Comparison of ENCODE assay signal across 10 cellular contexts in genomic region chr1:197917553-197917812, GRCh38. TPM values are rescaled to one million over a fixed set of nuclear protein-coding genes. Genes with fewer than 3 reads are reported as not detected.
A peak's percentile ranks its signal among the peaks of the same experiment; 100 is the strongest.
DNase-seq lines count a peak whose midpoint lies in the region; ATAC-seq, FAIRE-seq and TF ChIP-seq lines count a peak whose summit lies in the region.
"Had no signal": no experiment of that assay in that cellular context is flagged by ENCODE, and none has a peak within 500 bp of the region (broad histone marks: within the 10 kb centered on the region; RNA-seq: fewer than 3 reads in every experiment).

No MANE protein-coding gene starts in this region.

- no peaks in the 10 kb centered on the region for H3K79me1 ChIP-seq in IMR-90 (ENCODE audit: low read depth in 1 of 2, low read length in 2 of 2)

- peaks cover 3% of the 10 kb centered on the region; the same call in 1 of the 2 replicates for H3K9me3 ChIP-seq in IMR-90 (ENCODE audit: control insufficient read depth, insufficient read depth, low read length)
- H3K9me3 ChIP-seq: pancreas had no signal

- H3K27ac Mint-ChIP-seq in central memory CD8-positive, alpha-beta T cell (ENCODE audit: low read depth), result no peak overlapping the region
- no peak overlapping the region for H3K27ac Mint-ChIP-seq in neural crest cell (ENCODE audit: unreplicated experiment)

- no peaks in the 10 kb centered on the region for H3K9me3 Mint-ChIP-seq in central memory CD8-positive, alpha-beta T cell
- no peaks in the 10 kb centered on the region for H3K9me3 Mint-ChIP-seq in neural crest cell

- peak overlapping the region; percentile 51 for H3K4me3 Mint-ChIP-seq in central memory CD8-positive, alpha-beta T cell
- peak overlapping the region; percentile 81 for H3K4me3 Mint-ChIP-seq in neural crest cell

- no peak overlapping the region for H3K56ac ChIP-seq in IMR-90 (ENCODE audit: extremely low read depth, insufficient read depth, low read length)

- no peak overlapping the region for H3K23ac ChIP-seq in IMR-90 (ENCODE audit: low read depth, low read length)

- H4K20me1 ChIP-seq in IMR-90 (ENCODE audit: insufficient read depth, low read length), result peaks cover 5% of the 10 kb centered on the region; the same call in 1 of the 2 replicates

- TF ChIP-seq CTCF in BJ (IDR thresholded peaks at IDR 0.05; ENCODE audit: insufficient read depth, low read depth, low read length) (no peak), IMR-90 (conservative IDR thresholded peaks at IDR 0.05; ENCODE audit: low read depth, low read length) (no peak), neural crest cell (conservative IDR thresholded peaks at IDR 0.05) (no peak), lower leg skin (IDR thresholded peaks at IDR 0.05) (no peak)

- H4K8ac ChIP-seq in IMR-90 (ENCODE audit: low read depth in 2 of 2, low read length in 2 of 2), result no peak overlapping the region

- TF ChIP-seq RAD21 in IMR-90 (IDR thresholded peaks at IDR 0.05; ENCODE audit: low read length), result no peak

- peak overlapping the region; percentile 67 for H3K4me2 ChIP-seq in IMR-90 (ENCODE audit: low read depth, low read length)

- H2AFZ ChIP-seq in IMR-90 (replicated peaks; ENCODE audit: low read length, poor library complexity), result peak overlapping the region; percentile 72

- H3K36me3 ChIP-seq in BJ (ENCODE audit: control insufficient read depth, insufficient read depth, low read length), result peaks cover 8% of the 10 kb centered on the region
- no peaks in the 10 kb centered on the region for H3K36me3 ChIP-seq in IMR-90 (ENCODE audit: control insufficient read depth, insufficient read depth, low read length)
- H3K36me3 ChIP-seq: pancreas had no signal

- peaks cover 65% of the 10 kb centered on the region for H3K4me1 Mint-ChIP-seq in central memory CD8-positive, alpha-beta T cell
- peaks cover 55% of the 10 kb centered on the region for H3K4me1 Mint-ChIP-seq in neural crest cell

- 0% methylated on average over 3 of the region's 11 CpGs; no CpG with 5 or more reads in 1 of the 2 experiments for WGBS in IMR-90 (ENCODE audit: extremely low coverage in 2 of 2, insufficient read length in 1 of 2), 2 experiments
- WGBS in lower leg skin, 2 donors, result 2 to 4% methylated on average over 11 of the region's 11 CpGs

- dilution Hi-C loops in IMR-90 (cut with HindIII; ENCODE audit: low sequenced_read_pairs, unreplicated experiment), result no loop called here

- intact Hi-C loops in IMR-90 (cut with micrococcal nuclease), result loop anchor here (5.0 to 10.0 kb wide), 6 partner anchors 225 to 767 kb away; partner anchors contain the start of gene NEK7
- intact Hi-C loops in lower leg skin (cut with DNase I; ENCODE audit: low total_unique reads), result loop anchor here (10.0 kb wide), 1 partner anchor 393 kb away; no protein-coding TSS in a partner anchor

- CTCF ChIA-PET in BJ (lab: Yijun Ruan, JAX), result interaction anchor here (0.9 to 4.1 kb wide), 8 partner anchors 8 to 397 kb away, joined by 3 to 22 read pairs (median 4); partner anchors contain the start of gene C1orf53
- CTCF ChIA-PET in IMR-90 (lab: Yijun Ruan, JAX), result interaction anchor here (0.8 to 1.2 kb wide), 2 partner anchors 298 to 340 kb away, joined by 3 to 4 read pairs; no protein-coding TSS in a partner anchor

- FAIRE-seq in GM12891 (lab: Jason Lieb, UNC), result no peak
- FAIRE-seq: pancreas had no signal

- H2BK5ac ChIP-seq in IMR-90 (ENCODE audit: low read depth, low read length, poor library complexity, severe bottlenecking), result no peak overlapping the region

- no peak overlapping the region for H2AK9ac ChIP-seq in IMR-90 (replicated peaks; ENCODE audit: low read depth, low read length, poor library complexity)

- H3K9ac ChIP-seq in IMR-90 (ENCODE audit: low read depth, low read length), result no peak overlapping the region

- ATAC-seq in IMR-90 (ENCODE audit: low read depth) (peak; percentile 19), HG02981 (IDR thresholded peaks at IDR 0.05; ENCODE audit: unreplicated experiment) (no peak)
- ATAC-seq in central memory CD8-positive, alpha-beta T cell (replicated peaks; ENCODE audit: extremely low read depth, poor library complexity, severe bottlenecking), result no peak

- H3K9me1 ChIP-seq in IMR-90 (ENCODE audit: insufficient read depth, low read length), result no peaks in the 10 kb centered on the region

- no peak overlapping the region for H3K4ac ChIP-seq in IMR-90 (ENCODE audit: low read depth, low read length)

- peaks cover 3% of the 10 kb centered on the region; the same call in 1 of the 2 replicates for H3K4me1 ChIP-seq in IMR-90 (ENCODE audit: control insufficient read depth, insufficient read depth, low read length)

- in situ Hi-C loops in IMR-90 (cut with MboI; ENCODE audit: low sequenced_read_pairs), result loop anchor here (10.0 to 25.0 kb wide), 2 partner anchors 547 to 770 kb away; no protein-coding TSS in a partner anchor

- H3K27me3 Mint-ChIP-seq in central memory CD8-positive, alpha-beta T cell, result peaks cover 100% of the 10 kb centered on the region
- H3K27me3 Mint-ChIP-seq in neural crest cell (ENCODE audit: low read depth), result peaks cover 100% of the 10 kb centered on the region

- H2BK20ac ChIP-seq in IMR-90 (ENCODE audit: low read depth, low read length), result no peak overlapping the region

- BruUV-seq in IMR-90 (replicated peaks; lab: Mats Ljungman, UMichigan), result no TSS peak

- no peak overlapping the region for H2BK120ac ChIP-seq in IMR-90 (ENCODE audit: low read depth, low read length)

- H3K36me3 Mint-ChIP-seq in central memory CD8-positive, alpha-beta T cell (ENCODE audit: insufficient read depth), result peaks cover 13% of the 10 kb centered on the region
- H3K36me3 Mint-ChIP-seq in neural crest cell (ENCODE audit: low read depth), result no peaks in the 10 kb centered on the region

- H3K4me3 ChIP-seq in BJ (ENCODE audit: low read depth, low read length) (peak overlapping the region; percentile 70), IMR-90 (ENCODE audit: insufficient read depth, low read depth, low read length) (peak overlapping the region; percentile 18; the same call in 1 of the 2 replicates), lower leg skin (ENCODE audit: low read depth, poor library complexity, severe bottlenecking) (no peak overlapping the region)

- H3K27ac ChIP-seq in IMR-90 (ENCODE audit: insufficient read depth, low read length), result no peak overlapping the region
- H3K27ac ChIP-seq: pancreas had no signal

- POLR2A ChIA-PET in BJ (lab: Charles Lee) (interaction anchor here (0.6 to 1.2 kb wide), 3 partner anchors 15 to 257 kb away, joined by 3 to 4 read pairs (median 4); partner anchors contain the start of gene C1orf53), IMR-90 (lab: Charles Lee; ENCODE audit: unreplicated experiment) (interaction anchor here (0.6 kb wide), 1 partner anchor 36 kb away, joined by 3 read pairs; no protein-coding TSS in a partner anchor)

- no peak overlapping the region for H4K91ac ChIP-seq in IMR-90 (ENCODE audit: insufficient read depth, low read depth, low read length)

- H2AK5ac ChIP-seq in IMR-90 (ENCODE audit: low read depth, low read length), result no peak overlapping the region

- H3K27me3 ChIP-seq in BJ (ENCODE audit: control insufficient read depth, insufficient read depth, low read length), result peaks cover 49% of the 10 kb centered on the region
- peaks cover 100% of the 10 kb centered on the region for H3K27me3 ChIP-seq in IMR-90 (ENCODE audit: control insufficient read depth, insufficient read depth, low read length)

- no peak overlapping the region for H2BK15ac ChIP-seq in IMR-90 (ENCODE audit: low read depth, low read length)

- H3K18ac ChIP-seq in IMR-90 (ENCODE audit: low read depth, low read length), result no peak overlapping the region

- H4K5ac ChIP-seq in IMR-90 (ENCODE audit: low read depth, low read length), result no peak overlapping the region

- no peak overlapping the region for H3K14ac ChIP-seq in IMR-90 (replicated peaks; ENCODE audit: low read depth, low read length)

- TF ChIP-seq POLR2A in IMR-90 (IDR thresholded peaks at IDR 0.05; ENCODE audit: low read depth, low read length), result no peak
- TF ChIP-seq POLR2A in lower leg skin (IDR thresholded peaks at IDR 0.05), result no peak
- TF ChIP-seq POLR2A in GM12891 (IDR thresholded peaks at IDR 0.05; ENCODE audit: low read depth, low read length), result no peak

- no peak for DNase-seq in BJ (ENCODE audit: low read depth)
- DNase-seq in IMR-90, result no peak
- no peak for DNase-seq in central memory CD8-positive, alpha-beta T cell (ENCODE audit: low spot score in 2 of 2)
- no peak for DNase-seq in neural crest cell (ENCODE audit: low read depth, low spot score)
- no peak for DNase-seq in GM03348 (ENCODE audit: low spot score)
- DNase-seq in lower leg skin (ENCODE audit: low spot score in 2 of 2), result no peak
- no peak for DNase-seq in GM12891 (ENCODE audit: insufficient read length, low spot score)

TF ChIP-seq in IMR-90, 13 proteins besides CTCF, POLR2A, EP300 and RAD21:
- no peak for TF ChIP-seq MAFK (IDR thresholded peaks at IDR 0.05; ENCODE audit: low read depth, low read length)

TF ChIP-seq in GM12891, 5 proteins besides CTCF, POLR2A, EP300 and RAD21:
- TF ChIP-seq POU2F2 (IDR thresholded peaks at IDR 0.05; ENCODE audit: low read depth, low read length), result no peak
- no peak for TF ChIP-seq SPI1 (IDR thresholded peaks at IDR 0.05; ENCODE audit: low read depth, low read length)
- no peak for TF ChIP-seq PAX5 (IDR thresholded peaks at IDR 0.05; ENCODE audit: insufficient read depth, low read length, severe bottlenecking)
- no peak for TF ChIP-seq POLR2AphosphoS5 (IDR thresholded peaks at IDR 0.05; ENCODE audit: low read depth, low read length)
- no peak for TF ChIP-seq TAF1 (IDR thresholded peaks at IDR 0.05; ENCODE audit: low read depth, low read length)
TF ChIP-seq in GM12891: peak in this region for 0.

RNA-seq across cellular contexts. Expression of gene LHX9, which starts 0.3 kb away (rescaled TPM):
- 49.1 and 57.2 TPM in 2 replicates for polyA plus RNA-seq in BJ (2011; rRNA removed)
- 55.7 and 91.8 TPM in 2 replicates for polyA minus RNA-seq in BJ (2011; rRNA and poly(A)+ RNA removed)
- under 0.01 and 0.18 TPM in 2 replicates for total RNA-seq in IMR-90 (2012; rRNA removed)
- polyA plus RNA-seq in IMR-90 (2012; rRNA removed), result 0.06 and 0.26 TPM in 2 replicates
- polyA plus RNA-seq in IMR-90 (2012; cell fraction: cytosol; rRNA removed), result 0.05 and 0.12 TPM in 2 replicates
- 0.22 and 0.26 TPM in 2 replicates for polyA plus RNA-seq in IMR-90 (2012; cell fraction: nucleus; rRNA removed; ENCODE audit: low replicate concordance)
- total RNA-seq in neural crest cell, result not detected in 2 replicates
- total RNA-seq in lower leg skin, result not detected
- not detected for polyA plus RNA-seq in GM12891 (2012; ENCODE audit: low read depth, missing spikeins)
- total RNA-seq: subcutaneous adipose tissue had no signal

RNA-seq across cellular contexts. Expression of gene C1orf53, which starts 15.1 kb away (rescaled TPM):
- polyA plus RNA-seq in BJ (2011; rRNA removed) (9.7 and 13.0 TPM in 2 replicates), IMR-90 (2012; rRNA removed) (7.0 and 8.0 TPM in 2 replicates)
- 0.71 TPM in 1 of 2 replicates, not detected in the other for polyA minus RNA-seq in BJ (2011; rRNA and poly(A)+ RNA removed)
- total RNA-seq in IMR-90 (2012; rRNA removed) (4.2 and 4.8 TPM in 2 replicates), neural crest cell (1.9 and 3.1 TPM in 2 replicates), lower leg skin (10 to 100 TPM in 1 of 4 donors, 1 to 10 TPM in 2, under 1 TPM in 1; 0.83 to 10.2 (median 2.9) TPM)
- polyA plus RNA-seq in IMR-90 (2012; cell fraction: cytosol; rRNA removed), result 12.1 and 15.5 TPM in 2 replicates
- 4.8 and 5.6 TPM in 2 replicates for polyA plus RNA-seq in IMR-90 (2012; cell fraction: nucleus; rRNA removed; ENCODE audit: low replicate concordance)
- 1.4 TPM for polyA plus RNA-seq in GM12891 (2012; ENCODE audit: low read depth, missing spikeins)
